ENCODE assay signal across 1 cellular context in the genomic region with DNA sequence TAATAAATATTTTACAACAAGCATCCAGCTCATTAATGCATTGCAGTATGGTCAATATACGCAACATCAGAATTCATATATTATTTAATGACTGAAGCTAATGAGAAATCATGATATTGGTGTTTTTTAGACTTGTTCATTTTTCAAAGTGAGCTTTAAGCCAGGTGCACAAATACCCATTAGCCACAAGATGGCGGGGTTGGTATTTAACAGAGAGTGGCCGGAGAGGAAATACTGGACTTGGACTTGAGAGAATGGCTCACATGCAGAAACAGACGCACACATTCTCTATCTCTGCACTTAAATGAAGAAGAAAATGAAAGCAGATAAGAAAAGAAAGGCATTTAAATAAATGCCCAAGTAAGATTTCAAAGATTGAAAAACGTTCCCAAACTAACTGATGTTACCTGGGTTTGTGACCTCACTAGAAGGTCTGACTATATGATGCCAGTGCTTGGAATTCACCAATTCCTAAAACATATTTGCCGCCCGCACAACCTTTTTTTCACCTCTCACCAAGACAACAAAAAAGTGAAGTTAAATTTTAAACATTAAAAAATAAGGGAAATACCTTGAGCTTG.
TF ChIP-seq lines count a peak whose summit lies in the region.

No MANE protein-coding gene starts in this region.

TF ChIP-seq in Ishikawa, 13 proteins besides CTCF, POLR2A, EP300 and RAD21:
- TF ChIP-seq, protein P1, sequence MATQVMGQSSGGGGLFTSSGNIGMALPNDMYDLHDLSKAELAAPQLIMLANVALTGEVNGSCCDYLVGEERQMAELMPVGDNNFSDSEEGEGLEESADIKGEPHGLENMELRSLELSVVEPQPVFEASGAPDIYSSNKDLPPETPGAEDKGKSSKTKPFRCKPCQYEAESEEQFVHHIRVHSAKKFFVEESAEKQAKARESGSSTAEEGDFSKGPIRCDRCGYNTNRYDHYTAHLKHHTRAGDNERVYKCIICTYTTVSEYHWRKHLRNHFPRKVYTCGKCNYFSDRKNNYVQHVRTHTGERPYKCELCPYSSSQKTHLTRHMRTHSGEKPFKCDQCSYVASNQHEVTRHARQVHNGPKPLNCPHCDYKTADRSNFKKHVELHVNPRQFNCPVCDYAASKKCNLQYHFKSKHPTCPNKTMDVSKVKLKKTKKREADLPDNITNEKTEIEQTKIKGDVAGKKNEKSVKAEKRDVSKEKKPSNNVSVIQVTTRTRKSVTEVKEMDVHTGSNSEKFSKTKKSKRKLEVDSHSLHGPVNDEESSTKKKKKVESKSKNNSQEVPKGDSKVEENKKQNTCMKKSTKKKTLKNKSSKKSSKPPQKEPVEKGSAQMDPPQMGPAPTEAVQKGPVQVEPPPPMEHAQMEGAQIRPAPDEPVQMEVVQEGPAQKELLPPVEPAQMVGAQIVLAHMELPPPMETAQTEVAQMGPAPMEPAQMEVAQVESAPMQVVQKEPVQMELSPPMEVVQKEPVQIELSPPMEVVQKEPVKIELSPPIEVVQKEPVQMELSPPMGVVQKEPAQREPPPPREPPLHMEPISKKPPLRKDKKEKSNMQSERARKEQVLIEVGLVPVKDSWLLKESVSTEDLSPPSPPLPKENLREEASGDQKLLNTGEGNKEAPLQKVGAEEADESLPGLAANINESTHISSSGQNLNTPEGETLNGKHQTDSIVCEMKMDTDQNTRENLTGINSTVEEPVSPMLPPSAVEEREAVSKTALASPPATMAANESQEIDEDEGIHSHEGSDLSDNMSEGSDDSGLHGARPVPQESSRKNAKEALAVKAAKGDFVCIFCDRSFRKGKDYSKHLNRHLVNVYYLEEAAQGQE (IDR thresholded peaks at IDR 0.05; ENCODE audit: low read depth) = no peak
- TF ChIP-seq EGR1 (IDR thresholded peaks at IDR 0.05) (no peak), YY1 (IDR thresholded peaks at IDR 0.05; ENCODE audit: low read depth) (no peak), FOXM1 (IDR thresholded peaks at IDR 0.05; ENCODE audit: borderline replicate concordance, low read depth) (no peak), TAF1 (IDR thresholded peaks at IDR 0.05; ENCODE audit: low read depth) (no peak), ZBTB7A (IDR thresholded peaks at IDR 0.05; ENCODE audit: low read depth) (no peak), CREB1 (IDR thresholded peaks at IDR 0.05; ENCODE audit: low read depth) (no peak), NFIC (IDR thresholded peaks at IDR 0.05) (no peak), CEBPB (IDR thresholded peaks at IDR 0.05) (no peak), TCF12 (IDR thresholded peaks at IDR 0.05; ENCODE audit: low read depth) (no peak), TEAD4 (IDR thresholded peaks at IDR 0.05) (no peak)
- TF ChIP-seq, protein P2, sequence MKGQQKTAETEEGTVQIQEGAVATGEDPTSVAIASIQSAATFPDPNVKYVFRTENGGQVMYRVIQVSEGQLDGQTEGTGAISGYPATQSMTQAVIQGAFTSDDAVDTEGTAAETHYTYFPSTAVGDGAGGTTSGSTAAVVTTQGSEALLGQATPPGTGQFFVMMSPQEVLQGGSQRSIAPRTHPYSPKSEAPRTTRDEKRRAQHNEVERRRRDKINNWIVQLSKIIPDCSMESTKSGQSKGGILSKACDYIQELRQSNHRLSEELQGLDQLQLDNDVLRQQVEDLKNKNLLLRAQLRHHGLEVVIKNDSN (IDR thresholded peaks at IDR 0.05) = no peak
- TF ChIP-seq, protein P3, sequence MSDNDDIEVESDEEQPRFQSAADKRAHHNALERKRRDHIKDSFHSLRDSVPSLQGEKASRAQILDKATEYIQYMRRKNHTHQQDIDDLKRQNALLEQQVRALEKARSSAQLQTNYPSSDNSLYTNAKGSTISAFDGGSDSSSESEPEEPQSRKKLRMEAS (IDR thresholded peaks at IDR 0.05) = no peak
